ENCODE assay signal across 34 cellular contexts in the genomic region with DNA sequence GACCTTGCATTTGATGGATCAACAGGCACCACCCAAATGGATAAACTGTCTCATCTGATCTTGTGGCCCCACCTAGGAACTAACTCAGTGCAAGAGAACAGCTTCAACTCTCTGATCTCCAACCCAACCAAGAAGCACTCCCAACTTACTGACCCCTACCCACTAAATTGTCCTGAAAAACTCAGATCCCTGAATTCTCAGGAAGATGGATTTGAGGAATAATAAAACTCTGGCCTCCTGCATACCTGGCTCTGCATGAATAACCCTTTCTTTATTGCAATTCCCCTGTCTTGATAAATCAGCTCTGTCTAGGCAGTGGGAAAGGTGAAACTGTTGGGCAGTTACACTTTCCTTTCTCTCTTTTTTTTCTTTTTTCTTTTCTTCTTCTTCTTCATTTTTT.
"Had no signal": no experiment of that assay in that cellular context is flagged by ENCODE, and none has a peak within 500 bp of the region (broad histone marks: within the 10 kb centered on the region; RNA-seq: fewer than 3 reads in every experiment).

No MANE protein-coding gene starts in this region.

- DNase-seq: Karpas-422, Kasumi-1, MG63, MM.1S, MV-4-11, NCI-H1048, NCI-H1092, NCI-H1092 treated with DMSO at 0.1 percent for 48 hours, NCI-H1105, NCI-H1105 treated with DMSO at 0.1 percent for 48 hours, NCI-H1417, NCI-H1417 treated with DMSO at 0.1 percent for 48 hours, NCI-H1436, NCI-H1436 treated with DMSO at 0.1 percent for 48 hours, NCI-H146, NCI-H1694, NCI-H1694 treated with DMSO at 0.1 percent for 48 hours, NCI-H187, NCI-H187 treated with DMSO at 0.1 percent for 48 hours, NCI-H1930, NCI-H2029, NCI-H2029 treated with DMSO at 0.1 percent for 48 hours, NCI-H2081, NCI-H2081 treated with DMSO at 0.1 percent for 48 hours, NCI-H2107, NCI-H2171, NCI-H2171 treated with DMSO at 0.1 percent for 48 hours, NCI-H2227 treated with DMSO at 0.1 percent for 48 hours, NCI-H226, NCI-H345, NCI-H446, NCI-H446 treated with DMSO at 0.1 percent for 48 hours, NCI-H510A, NCI-H510A treated with DMSO at 0.1 percent for 48 hours had no signal
